Comparison of ENCODE assay signal across 34 cellular contexts in the genomic region with DNA sequence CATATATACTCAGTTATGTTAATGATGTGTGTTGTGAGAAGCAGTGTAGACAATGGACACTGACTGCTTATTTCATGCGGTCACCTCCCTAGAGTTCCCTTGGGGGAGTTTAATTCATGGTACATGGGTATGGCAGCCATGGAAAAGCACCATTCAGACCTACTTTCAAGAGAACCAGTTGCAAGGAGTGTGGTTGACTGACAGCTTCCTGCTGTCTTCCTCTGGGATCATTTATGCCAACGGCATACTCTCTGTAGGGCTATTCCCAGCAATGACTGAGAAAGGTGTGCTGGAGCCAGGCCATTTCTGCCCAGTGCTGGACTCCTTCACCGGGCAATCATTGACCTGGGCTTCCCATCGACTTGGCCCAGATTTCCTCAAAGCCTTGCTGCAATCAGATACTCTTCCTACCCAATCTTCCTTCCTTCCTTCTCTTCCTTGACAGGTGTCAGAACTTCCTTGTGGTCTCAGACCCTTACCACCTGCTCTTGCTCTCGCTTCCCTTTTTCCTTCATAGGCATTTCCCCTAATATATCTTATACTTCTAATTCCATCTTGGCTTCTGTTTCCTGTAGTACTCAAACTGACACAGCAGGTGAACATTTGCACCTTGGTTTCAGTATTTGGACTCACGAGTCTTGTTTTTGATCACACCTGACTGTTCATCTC. TPM values are rescaled to one million over a fixed set of nuclear protein-coding genes. Genes with fewer than 3 reads are reported as not detected.
DNase-seq lines count a peak whose midpoint lies in the region; ATAC-seq, FAIRE-seq and TF ChIP-seq lines count a peak whose summit lies in the region.
"Had no signal": no experiment of that assay in that cellular context is flagged by ENCODE, and none has a peak within 500 bp of the region (broad histone marks: within the 10 kb centered on the region; RNA-seq: fewer than 3 reads in every experiment).

No MANE protein-coding gene starts in this region.

- intact Hi-C loops in activated T-helper 1 cell treated with anti-CD3 and anti-CD28 coated beads, Interleukin-12 subunit alpha, Interleukin-12 subunit beta, Interleukin-2, Interleukin-4 antibody, amounts not matched to agents 30 ng/mL and 10 ng/mL and 1 ng/mL, durations not matched to agents 14 hours and 24 hours and 36 hours (cut with micrococcal nuclease) = no loop called here

- peak; percentile 74 for FAIRE-seq in GM18507 (lab: Jason Lieb, UNC)
- FAIRE-seq: A204.1, K562 had no signal

- H3K27ac ChIP-seq in neutrophil = peak overlapping the region; percentile 65
- H3K27ac ChIP-seq: coronary artery, left lung, thoracic aorta, uterus had no signal

- peaks cover 39% of the 10 kb centered on the region for H3K4me1 Mint-ChIP-seq in activated T-cell treated with anti-CD3 and anti-CD28 coated beads, Interleukin-2, amount 50 U/mL, for 4 hours (ENCODE audit: low read depth)
- H3K4me1 Mint-ChIP-seq in activated T-helper 1 cell treated with anti-CD3 and anti-CD28 coated beads, Interleukin-12 subunit alpha, Interleukin-12 subunit beta, Interleukin-2, Interleukin-4 antibody, amounts not matched to agents 30 ng/mL and 10 ng/mL and 1 ng/mL, durations not matched to agents 14 hours and 24 hours and 36 hours (ENCODE audit: low read depth) = peaks cover 41% of the 10 kb centered on the region

- no peaks in the 10 kb centered on the region for H3K36me3 Mint-ChIP-seq in activated T-cell treated with anti-CD3 and anti-CD28 coated beads, Interleukin-2, amount 50 U/mL, for 4 hours (ENCODE audit: insufficient read depth)
- H3K36me3 Mint-ChIP-seq in activated T-helper 1 cell treated with anti-CD3 and anti-CD28 coated beads, Interleukin-12 subunit alpha, Interleukin-12 subunit beta, Interleukin-2, Interleukin-4 antibody, amounts not matched to agents 30 ng/mL and 10 ng/mL and 1 ng/mL, durations not matched to agents 14 hours and 24 hours and 36 hours (ENCODE audit: low read depth) = peaks cover 2% of the 10 kb centered on the region

- no peaks in the 10 kb centered on the region for H3K27me3 Mint-ChIP-seq in activated T-cell treated with anti-CD3 and anti-CD28 coated beads, Interleukin-2, amount 50 U/mL, for 4 hours (ENCODE audit: low read depth)
- no peaks in the 10 kb centered on the region for H3K27me3 Mint-ChIP-seq in activated T-helper 1 cell treated with anti-CD3 and anti-CD28 coated beads, Interleukin-12 subunit alpha, Interleukin-12 subunit beta, Interleukin-2, Interleukin-4 antibody, amounts not matched to agents 30 ng/mL and 10 ng/mL and 1 ng/mL, durations not matched to agents 14 hours and 24 hours and 36 hours (ENCODE audit: insufficient read depth)
- H3K27me3 Mint-ChIP-seq: activated CD4-positive, alpha-beta T cell treated with anti-CD3 and anti-CD28 coated beads for 36 hours; stimulated activated naive CD8-positive, alpha-beta T cell treated with anti-CD3 and anti-CD28 coated beads, Interleukin-15, Interleukin-2, amounts not matched to agents 100 ng/mL and 50 ng/mL, for 24 hours had no signal

- H3K4me1 ChIP-seq in neutrophil (ENCODE audit: control insufficient read depth in 1 of 2, insufficient read depth in 1 of 2, low read depth in 1 of 2, low read length in 1 of 2) = peaks cover 49 to 54% of the 10 kb centered on the region in 2 experiments
- H3K4me1 ChIP-seq: uterus had no signal

- no peak for TF ChIP-seq CTCF in neutrophil (IDR thresholded peaks at IDR 0.05)

- ATAC-seq in activated T-cell treated with anti-CD3 and anti-CD28 coated beads, Interleukin-2, amount 50 U/mL, for 4 hours = no peak
- ATAC-seq in GM21723 (IDR thresholded peaks at IDR 0.05; ENCODE audit: unreplicated experiment) (no peak), HG02623 (IDR thresholded peaks at IDR 0.05; ENCODE audit: unreplicated experiment) (no peak)
- ATAC-seq: activated CD4-positive, alpha-beta T cell treated with anti-CD3 and anti-CD28 coated beads for 36 hours; CD8-positive, alpha-beta T cell; K562; left lung; right cardiac atrium; SK-N-SH treated with all-trans-retinoic acid at 6 μM for 48 hours had no signal

- no peaks in the 10 kb centered on the region for H3K27me3 ChIP-seq in neutrophil
- H3K27me3 ChIP-seq: left lung, uterus had no signal

- no peaks in the 10 kb centered on the region for H3K36me3 ChIP-seq in neutrophil
- H3K36me3 ChIP-seq: left lung, thoracic aorta, uterus had no signal

- H3K4me3 ChIP-seq in neutrophil (ENCODE audit: low read depth in 1 of 2, low read length in 1 of 2) = no peak overlapping the region
- H3K4me3 ChIP-seq: coronary artery, K562, left lung, thoracic aorta, uterus had no signal

- H3K4me3 Mint-ChIP-seq in activated T-cell treated with anti-CD3 and anti-CD28 coated beads, Interleukin-2, amount 50 U/mL, for 4 hours = peak overlapping the region; percentile 14
- H3K4me3 Mint-ChIP-seq in activated T-helper 1 cell treated with anti-CD3 and anti-CD28 coated beads, Interleukin-12 subunit alpha, Interleukin-12 subunit beta, Interleukin-2, Interleukin-4 antibody, amounts not matched to agents 30 ng/mL and 10 ng/mL and 1 ng/mL, durations not matched to agents 14 hours and 24 hours and 36 hours = peak overlapping the region; percentile 2
- H3K4me3 Mint-ChIP-seq: CD8-positive, alpha-beta T cell; stimulated activated naive CD8-positive, alpha-beta T cell treated with anti-CD3 and anti-CD28 coated beads, Interleukin-15, Interleukin-2, amounts not matched to agents 100 ng/mL and 50 ng/mL, for 24 hours had no signal

- H3K27ac Mint-ChIP-seq in activated T-helper 1 cell treated with anti-CD3 and anti-CD28 coated beads, Interleukin-12 subunit alpha, Interleukin-12 subunit beta, Interleukin-2, Interleukin-4 antibody, amounts not matched to agents 30 ng/mL and 10 ng/mL and 1 ng/mL, durations not matched to agents 14 hours and 24 hours and 36 hours = no peak overlapping the region
- H3K27ac Mint-ChIP-seq: activated CD4-positive, alpha-beta T cell treated with anti-CD3 and anti-CD28 coated beads for 36 hours; CD8-positive, alpha-beta T cell; stimulated activated naive CD8-positive, alpha-beta T cell treated with anti-CD3 and anti-CD28 coated beads, Interleukin-15, Interleukin-2, amounts not matched to agents 100 ng/mL and 50 ng/mL, for 24 hours had no signal

- DNase-seq in activated T-cell treated with anti-CD3 and anti-CD28 coated beads, Interleukin-2, amount 50 U/mL, for 4 hours = no peak
- DNase-seq in activated T-cell treated with anti-CD3 and anti-CD28 coated beads for 4 hours = no peak
- no peak for DNase-seq in GM18507 (ENCODE audit: extremely low spot score, insufficient read length, low read depth)
- DNase-seq in activated T-helper 1 cell treated with anti-CD3 and anti-CD28 coated beads, Interleukin-12 subunit alpha, Interleukin-12 subunit beta, Interleukin-2, Interleukin-4 antibody, amounts not matched to agents 30 ng/mL and 10 ng/mL and 1 ng/mL, durations not matched to agents 14 hours and 24 hours and 36 hours (ENCODE audit: low spot score) = no peak
- DNase-seq in NCI-H526 (lab: John Stamatoyannopoulos, UW) = no peak
- DNase-seq: activated CD4-positive, alpha-beta T cell treated with anti-CD3 and anti-CD28 coated beads for 36 hours; activated CD8-positive, alpha-beta memory T cell treated with anti-CD3 and anti-CD28 coated beads for 24 hours; activated naive CD4-positive, alpha-beta T cell; caudate nucleus; CD8-positive, alpha-beta T cell; effector memory CD4-positive, alpha-beta T cell; erythroblast; glutamatergic neuron; islet precursor cell; left lung; mesendoderm; NCI-H1092 treated with DMSO at 0.1 percent for 48 hours; NCI-H187 treated with DMSO at 0.1 percent for 48 hours; NCI-H2171; NCI-H510A; NK-92 treated with Interleukin-12 subunit alpha and Interleukin-12 subunit beta, amount 100 ng/mL, for 24 hours; right cardiac atrium; Right ventricle myocardium superior; stimulated activated CD4-positive, alpha-beta T cell treated with anti-CD3 and anti-CD28 coated beads, Interleukin-1b, Interleukin-23, amount 100 ng/mL, for 48 hours; uterus had no signal

- no peaks in the 10 kb centered on the region for H3K9me3 Mint-ChIP-seq in activated T-cell treated with anti-CD3 and anti-CD28 coated beads, Interleukin-2, amount 50 U/mL, for 4 hours
- H3K9me3 Mint-ChIP-seq in activated T-helper 1 cell treated with anti-CD3 and anti-CD28 coated beads, Interleukin-12 subunit alpha, Interleukin-12 subunit beta, Interleukin-2, Interleukin-4 antibody, amounts not matched to agents 30 ng/mL and 10 ng/mL and 1 ng/mL, durations not matched to agents 14 hours and 24 hours and 36 hours = no peaks in the 10 kb centered on the region
- H3K9me3 Mint-ChIP-seq: CD8-positive, alpha-beta T cell; stimulated activated naive CD8-positive, alpha-beta T cell treated with anti-CD3 and anti-CD28 coated beads, Interleukin-15, Interleukin-2, amounts not matched to agents 100 ng/mL and 50 ng/mL, for 24 hours had no signal

- no peaks in the 10 kb centered on the region for H3K9me3 ChIP-seq in neutrophil
- H3K9me3 ChIP-seq: left lung, thoracic aorta, uterus had no signal

RNA-seq across cellular contexts. Expression of gene CLINT1, which starts 3.4 kb away (rescaled TPM):
- total RNA-seq in activated T-cell treated with anti-CD3 and anti-CD28 coated beads, Interleukin-2, amount 50 U/mL, for 4 hours = 10 to 100 TPM; 90.0 to 99.1 (median 92.5) TPM
- total RNA-seq in activated T-helper 1 cell treated with anti-CD3 and anti-CD28 coated beads, Interleukin-12 subunit alpha, Interleukin-12 subunit beta, Interleukin-2, Interleukin-4 antibody, amounts not matched to agents 30 ng/mL and 10 ng/mL and 1 ng/mL, durations not matched to agents 14 hours and 24 hours and 36 hours = 90.5 and 93.1 TPM in 2 replicates
